ENCODE assay signal across 21 cellular contexts in genomic region chrX:27254663-27255062, GRCh38.
DNase-seq lines count a peak whose midpoint lies in the region; ATAC-seq and TF ChIP-seq lines count a peak whose summit lies in the region.
"Had no signal": no experiment of that assay in that cellular context is flagged by ENCODE, and none has a peak within 500 bp of the region (broad histone marks: within the 10 kb centered on the region; RNA-seq: fewer than 3 reads in every experiment).

No MANE protein-coding gene starts in this region.

- no peak overlapping the region for H3K4me3 Mint-ChIP-seq in MCF 10A (ENCODE audit: unreplicated experiment)
- H3K4me3 Mint-ChIP-seq: B cell; CD8-positive, alpha-beta T cell; T-cell had no signal

- POLR2A ChIA-PET in MCF 10A (lab: Yijun Ruan, JAX) = no interaction called here

- no peak overlapping the region for H3K9ac ChIP-seq in mammary epithelial cell (ENCODE audit: insufficient read depth, low read length)

- H3K4me1 Mint-ChIP-seq in MCF 10A (ENCODE audit: insufficient read depth, unreplicated experiment) = no peaks in the 10 kb centered on the region
- H3K4me1 Mint-ChIP-seq: B cell, T-cell had no signal

- H3K27me3 ChIP-seq in mammary epithelial cell (ENCODE audit: insufficient read depth, low read length) = no peaks in the 10 kb centered on the region

- no peak overlapping the region for H2AFZ ChIP-seq in mammary epithelial cell (ENCODE audit: low read depth, low read length)

- no peak for ATAC-seq in GM18517 (IDR thresholded peaks at IDR 0.05; ENCODE audit: unreplicated experiment)
- ATAC-seq: CD8-positive, alpha-beta T cell; K562; Right ventricle myocardium inferior; T-cell had no signal

- H3K9me3 Mint-ChIP-seq in MCF 10A (ENCODE audit: unreplicated experiment) = peaks cover 19% of the 10 kb centered on the region
- H3K9me3 Mint-ChIP-seq: CD8-positive, alpha-beta T cell had no signal

- TF ChIP-seq CTCF in MCF 10A (IDR thresholded peaks at IDR 0.05; ENCODE audit: unreplicated experiment) (no peak), mammary epithelial cell (conservative IDR thresholded peaks at IDR 0.05 in 1 of 2, IDR thresholded peaks at IDR 0.05 in 1 of 2; ENCODE audit: extremely low read depth in 1 of 2, insufficient read depth in 1 of 2, low read depth in 1 of 2, low read length in 2 of 2) (no peak)

- no peak overlapping the region for H3K4me3 ChIP-seq in mammary epithelial cell (replicated peaks in 1 of 3; ENCODE audit: insufficient read depth in 1 of 3, low read depth in 2 of 3, low read length in 3 of 3)
- H3K4me3 ChIP-seq: K562, SK-N-MC had no signal

- H3K27ac Mint-ChIP-seq in MCF 10A (ENCODE audit: low read depth, unreplicated experiment) = no peak overlapping the region
- H3K27ac Mint-ChIP-seq: B cell; CD8-positive, alpha-beta T cell; T-cell had no signal

- H3K4me2 ChIP-seq in mammary epithelial cell (ENCODE audit: insufficient read depth, low read depth, low read length) = no peak overlapping the region

- H3K9me3 ChIP-seq in mammary epithelial cell (replicated peaks; ENCODE audit: insufficient read depth, low read length) = no peaks in the 10 kb centered on the region

- dilution Hi-C loops in mammary epithelial cell (cut with HindIII; ENCODE audit: low sequenced_read_pairs) = no loop called here

- DNase-seq in MCF 10A (ENCODE audit: unreplicated experiment) = peak; percentile 4
- DNase-seq in mammary epithelial cell = no peak
- DNase-seq in NOMO-1 treated with DMSO at 0.1 percent for 48 hours (lab: John Stamatoyannopoulos, UW; ENCODE audit: unreplicated experiment) = peak; percentile 94
- DNase-seq in SKM-1 treated with dmso at 0.1 percent for 144 hours (lab: John Stamatoyannopoulos, UW; ENCODE audit: unreplicated experiment) = peak; percentile 37
- no peak for DNase-seq in activated CD8-positive, alpha-beta memory T cell treated with anti-CD3 and anti-CD28 coated beads, Interleukin-2, amount 50 U/mL, for 48 hours
- no peak for DNase-seq in NCI-H1930 (lab: John Stamatoyannopoulos, UW)
- DNase-seq in C1 segment of cervical spinal cord (lab: John Stamatoyannopoulos, UW) = no peak
- DNase-seq: CD8-positive, alpha-beta T cell; DMS53; EL; GOT3; NCI-H1105; NCI-H774; T-cell; T-helper 9 cell had no signal

- in situ Hi-C loops in mammary epithelial cell (cut with MboI; ENCODE audit: low sequenced_read_pairs in 2 of 2) = no loop called here

- H3K27me3 Mint-ChIP-seq in MCF 10A (ENCODE audit: insufficient read depth, unreplicated experiment) = no peaks in the 10 kb centered on the region
- H3K27me3 Mint-ChIP-seq: B cell had no signal

- H3K36me3 ChIP-seq in mammary epithelial cell (ENCODE audit: insufficient read depth, low read length) = no peaks in the 10 kb centered on the region

- CTCF ChIA-PET in MCF 10A (lab: Yijun Ruan, JAX) = no interaction called here
- CTCF ChIA-PET in mammary epithelial cell (lab: Charles Lee; ENCODE audit: low non-redundant PET) = no interaction called here

- H3K27ac ChIP-seq in mammary epithelial cell (ENCODE audit: insufficient read depth, low read depth, low read length) = no peak overlapping the region
- H3K27ac ChIP-seq: 22Rv1, SK-N-MC had no signal

- no peaks in the 10 kb centered on the region for H3K4me1 ChIP-seq in mammary epithelial cell (ENCODE audit: insufficient read depth, low read length)

- intact Hi-C loops in MCF 10A (cut with micrococcal nuclease) = no loop called here
- intact Hi-C loops in mammary epithelial cell (cut with micrococcal nuclease) = no loop called here

- no peaks in the 10 kb centered on the region for H3K79me2 ChIP-seq in mammary epithelial cell (ENCODE audit: insufficient read depth, low read length)

- no peaks in the 10 kb centered on the region for H4K20me1 ChIP-seq in mammary epithelial cell (ENCODE audit: insufficient read depth, low read length)

- H3K36me3 Mint-ChIP-seq in MCF 10A (ENCODE audit: insufficient read depth, unreplicated experiment) = no peaks in the 10 kb centered on the region
- H3K36me3 Mint-ChIP-seq: CD8-positive, alpha-beta T cell; T-cell had no signal

- no TSS peak for BruUV-seq in MCF 10A (replicated peaks; lab: Mats Ljungman, UMichigan)
- no TSS peak for BruUV-seq in mammary epithelial cell (replicated peaks; lab: Mats Ljungman, UMichigan)

Comparison
In these comparisons a context has a peak if more than half of its experiments do, and no peak if none do; other contexts are left out.
1. DNase-seq: peak in MCF 10A (single experiment), NOMO-1 treated with DMSO at 0.1 percent for 48 hours (single experiment) and SKM-1 treated with dmso at 0.1 percent for 144 hours (single experiment); none in mammary epithelial cell (single experiment), activated CD8-positive, alpha-beta memory T cell treated with anti-CD3 and anti-CD28 coated beads, Interleukin-2, amount 50 U/mL, for 48 hours (single experiment), NCI-H1930 (0 of 2) and C1 segment of cervical spinal cord (0 of 14).